In genomic region chr9:2085719-2086515, GRCh38 we compare ENCODE assay signal across 13 cellular contexts.
DNase-seq lines count a peak whose midpoint lies in the region; ATAC-seq and TF ChIP-seq lines count a peak whose summit lies in the region.
"Had no signal": no experiment of that assay in that cellular context is flagged by ENCODE, and none has a peak within 500 bp of the region (broad histone marks: within the 10 kb centered on the region; RNA-seq: fewer than 3 reads in every experiment).

No MANE protein-coding gene starts in this region.

- H2AK5ac ChIP-seq in mesenchymal stem cell (ENCODE audit: low read length, severe bottlenecking) = no peak overlapping the region

- H3K9ac ChIP-seq in mesenchymal stem cell (ENCODE audit: low read length) = peak overlapping the region; percentile 2

- H3K79me1 ChIP-seq in mesenchymal stem cell (replicated peaks; ENCODE audit: low read length, poor library complexity, severe bottlenecking) = peaks cover 2% of the 10 kb centered on the region

- no peak for TF ChIP-seq CTCF in AG10803 (conservative IDR thresholded peaks at IDR 0.05; ENCODE audit: low read length)

- H3K14ac ChIP-seq in mesenchymal stem cell (ENCODE audit: low read length in 2 of 2) = no peak overlapping the region

- H3K4me3 ChIP-seq in AG10803 (ENCODE audit: low read length) = no peak overlapping the region
- H3K4me3 ChIP-seq in mesenchymal stem cell (ENCODE audit: insufficient read depth in 1 of 2, low read depth in 1 of 2, low read length in 2 of 2) = no peak overlapping the region
- H3K4me3 ChIP-seq: coronary artery, lower lobe of right lung had no signal

- peaks cover 12 to 93% of the 10 kb centered on the region in 2 experiments for H3K36me3 ChIP-seq in mesenchymal stem cell (ENCODE audit: control insufficient read depth in 1 of 2, insufficient read depth in 2 of 2, low read depth in 1 of 2, low read length in 2 of 2)

- H3K18ac ChIP-seq in mesenchymal stem cell (ENCODE audit: low read depth in 1 of 2, low read length in 2 of 2) = no peak overlapping the region

- ATAC-seq in GM21447 (IDR thresholded peaks at IDR 0.05; ENCODE audit: unreplicated experiment) = no peak
- no peak for ATAC-seq in GM19397 (IDR thresholded peaks at IDR 0.05; ENCODE audit: unreplicated experiment)

- no peaks in the 10 kb centered on the region for H3K4me1 ChIP-seq in mesenchymal stem cell (ENCODE audit: control insufficient read depth, insufficient read depth, low read depth, low read length)
- H3K4me1 ChIP-seq: lower lobe of right lung had no signal

- no peaks in the 10 kb centered on the region for H3K27me3 ChIP-seq in mesenchymal stem cell (ENCODE audit: control insufficient read depth in 1 of 2, insufficient read depth in 1 of 2, low read length in 2 of 2)

- H2AFZ ChIP-seq in mesenchymal stem cell (ENCODE audit: low read depth, low read length) = no peak overlapping the region

- no peaks in the 10 kb centered on the region for H3K9me3 ChIP-seq in mesenchymal stem cell (ENCODE audit: control insufficient read depth, low read length)
- H3K9me3 ChIP-seq: lower lobe of right lung had no signal

- H2BK15ac ChIP-seq in mesenchymal stem cell (ENCODE audit: low read depth, poor library complexity, severe bottlenecking) = no peak overlapping the region

- no peak overlapping the region for H3K23ac ChIP-seq in mesenchymal stem cell (ENCODE audit: low read length in 2 of 2)

- H2BK12ac ChIP-seq in mesenchymal stem cell (ENCODE audit: low read length in 2 of 2) = no peak overlapping the region

- 94% methylated on average over 9 of the region's 11 CpGs for WGBS in mesenchymal stem cell

- H3K4me2 ChIP-seq in mesenchymal stem cell (ENCODE audit: low read length, poor library complexity, severe bottlenecking) = no peak overlapping the region

- H4K8ac ChIP-seq in mesenchymal stem cell (ENCODE audit: low read length) = no peak overlapping the region

- H2BK120ac ChIP-seq in mesenchymal stem cell (ENCODE audit: low read depth, low read length) = no peak overlapping the region

- H3K4ac ChIP-seq in mesenchymal stem cell (ENCODE audit: low read depth in 1 of 2, low read length in 2 of 2) = no peak overlapping the region

- H4K91ac ChIP-seq in mesenchymal stem cell (ENCODE audit: low read length) = no peak overlapping the region

- H2BK5ac ChIP-seq in mesenchymal stem cell (ENCODE audit: low read depth, low read length, poor library complexity, severe bottlenecking) = no peak overlapping the region

- DNase-seq in AG10803 (ENCODE audit: low read depth) = peak; percentile 91
- DNase-seq in MV-4-11 (lab: John Stamatoyannopoulos, UW) = peak; percentile 32
- peak; percentile 34 for DNase-seq in epidermal melanocyte (ENCODE audit: insufficient read length, low spot score)
- no peak for DNase-seq in mesenchymal stem cell
- DNase-seq in stimulated activated CD4-positive, alpha-beta T cell treated with anti-CD3 and anti-CD28 coated beads, Interleukin-4, amount 100 ng/mL, for 4 hours = no peak
- no peak for DNase-seq in central memory CD4-positive, alpha-beta T cell
- DNase-seq: hippocampal formation, Karpas-422, lower lobe of right lung, SW 1271 had no signal

- no peak overlapping the region for H3K27ac ChIP-seq in mesenchymal stem cell (ENCODE audit: low read length, poor library complexity, severe bottlenecking)
- H3K27ac ChIP-seq: lower lobe of right lung had no signal

Comparison
In these comparisons a context has a peak if more than half of its experiments do, and no peak if none do; other contexts are left out.
1. DNase-seq: peak in AG10803 (single experiment), MV-4-11 (single experiment) and epidermal melanocyte (single experiment); none in mesenchymal stem cell (single experiment), stimulated activated CD4-positive, alpha-beta T cell treated with anti-CD3 and anti-CD28 coated beads, Interleukin-4, amount 100 ng/mL, for 4 hours (0 of 2) and central memory CD4-positive, alpha-beta T cell (single experiment).